37 cellular contexts compared by ENCODE assay signal in genomic region chr7:111836592-111836991, GRCh38.
"Had no signal": no experiment of that assay in that cellular context is flagged by ENCODE, and none has a peak within 500 bp of the region (broad histone marks: within the 10 kb centered on the region; RNA-seq: fewer than 3 reads in every experiment).

No MANE protein-coding gene starts in this region.

- H3K36me3 Mint-ChIP-seq: activated naive CD4-positive, alpha-beta T cell treated with anti-CD3 and anti-CD28 coated beads, Interleukin-2, amount 10 ng/mL, durations not matched to agents 7 days and 5 days; activated naive CD4-positive, alpha-beta T cell treated with anti-CD3 and anti-CD28 coated beads, Interleukin-2, amount 50 U/mL, for 24 hours; activated naive CD4-positive, alpha-beta T cell treated with anti-CD3 and anti-CD28 coated beads, Interleukin-2, amount 50 U/mL, for 72 hours; activated naive CD8-positive, alpha-beta T cell; activated naive CD8-positive, alpha-beta T cell treated with anti-CD3 and anti-CD28 coated beads for 36 hours; activated naive CD8-positive, alpha-beta T cell treated with anti-CD3 and anti-CD28 coated beads, Interleukin-2, amount 10 ng/mL, durations not matched to agents 7 days and 5 days had no signal

- H3K9me3 ChIP-seq: adrenal gland, ascending aorta, body of pancreas, breast epithelium had no signal

- H3K4me3 Mint-ChIP-seq: activated naive CD4-positive, alpha-beta T cell treated with anti-CD3 and anti-CD28 coated beads for 36 hours; activated naive CD4-positive, alpha-beta T cell treated with anti-CD3 and anti-CD28 coated beads, Interleukin-2, amount 10 ng/mL, durations not matched to agents 7 days and 5 days; activated naive CD4-positive, alpha-beta T cell treated with anti-CD3 and anti-CD28 coated beads, Interleukin-2, amount 50 U/mL, for 24 hours; activated naive CD8-positive, alpha-beta T cell; activated naive CD8-positive, alpha-beta T cell treated with anti-CD3 and anti-CD28 coated beads for 36 hours; activated naive CD8-positive, alpha-beta T cell treated with anti-CD3 and anti-CD28 coated beads, Interleukin-2, amount 10 ng/mL, durations not matched to agents 7 days and 5 days; activated naive CD8-positive, alpha-beta T cell treated with anti-CD3 and anti-CD28 coated beads, Interleukin-2, amount 50 U/mL, for 24 hours; activated T-cell treated with anti-CD3 and anti-CD28 coated beads, Interleukin-2, amount 50 U/mL, for 24 hours; activated T-helper 1 cell treated with anti-CD3 and anti-CD28 coated beads, Interleukin-12 subunit alpha, Interleukin-12 subunit beta, Interleukin-2, Interleukin-4 antibody, amounts not matched to agents 30 ng/mL and 10 ng/mL and 1 ng/mL, durations not matched to agents 14 hours and 24 hours and 36 hours; activated T-helper 17 cell treated with anti-CD3 and anti-CD28 coated beads, Interleukin-2, amount 50 U/mL, for 72 hours; brain; central memory CD8-positive, alpha-beta T cell had no signal

- H3K27ac Mint-ChIP-seq: activated naive CD4-positive, alpha-beta T cell treated with anti-CD3 and anti-CD28 coated beads for 36 hours; activated naive CD4-positive, alpha-beta T cell treated with anti-CD3 and anti-CD28 coated beads, Interleukin-2, amount 10 ng/mL, durations not matched to agents 7 days and 5 days; activated naive CD4-positive, alpha-beta T cell treated with anti-CD3 and anti-CD28 coated beads, Interleukin-2, amount 50 U/mL, for 24 hours; activated naive CD4-positive, alpha-beta T cell treated with anti-CD3 and anti-CD28 coated beads, Interleukin-2, amount 50 U/mL, for 72 hours; activated naive CD8-positive, alpha-beta T cell; activated naive CD8-positive, alpha-beta T cell treated with anti-CD3 and anti-CD28 coated beads for 36 hours; activated naive CD8-positive, alpha-beta T cell treated with anti-CD3 and anti-CD28 coated beads, Interleukin-2, amount 10 ng/mL, durations not matched to agents 7 days and 5 days; activated naive CD8-positive, alpha-beta T cell treated with anti-CD3 and anti-CD28 coated beads, Interleukin-2, amount 50 U/mL, for 24 hours; activated T-cell treated with anti-CD3 and anti-CD28 coated beads, Interleukin-2, amount 50 U/mL, for 24 hours; activated T-helper 1 cell treated with anti-CD3 and anti-CD28 coated beads, Interleukin-12 subunit alpha, Interleukin-12 subunit beta, Interleukin-2, Interleukin-4 antibody, amounts not matched to agents 30 ng/mL and 10 ng/mL and 1 ng/mL, durations not matched to agents 14 hours and 24 hours and 36 hours; activated T-helper 17 cell treated with anti-CD3 and anti-CD28 coated beads, Interleukin-2, amount 50 U/mL, for 72 hours; activated T-helper 2 cell treated with anti-CD3 and anti-CD28 coated beads, Interferon-gamma antibody, Interleukin-2, Interleukin-4, amounts not matched to agents 10 μg/mL and 5 μg/mL and 100 μg/mL, durations not matched to agents 14 hours and 24 hours and 36 hours; brain had no signal

- H3K27ac ChIP-seq: adrenal gland, ascending aorta, body of pancreas, brain microvascular endothelial cell, breast epithelium, cardiac muscle cell had no signal

- H3K9me3 Mint-ChIP-seq: activated naive CD4-positive, alpha-beta T cell treated with anti-CD3 and anti-CD28 coated beads for 36 hours; activated naive CD4-positive, alpha-beta T cell treated with anti-CD3 and anti-CD28 coated beads, Interleukin-2, amount 10 ng/mL, durations not matched to agents 7 days and 5 days; activated naive CD4-positive, alpha-beta T cell treated with anti-CD3 and anti-CD28 coated beads, Interleukin-2, amount 50 U/mL, for 72 hours; activated naive CD8-positive, alpha-beta T cell treated with anti-CD3 and anti-CD28 coated beads, Interleukin-2, amount 10 ng/mL, durations not matched to agents 7 days and 5 days; activated naive CD8-positive, alpha-beta T cell treated with anti-CD3 and anti-CD28 coated beads, Interleukin-2, amount 50 U/mL, for 24 hours; activated T-cell treated with anti-CD3 and anti-CD28 coated beads, Interleukin-2, amount 50 U/mL, for 24 hours; activated T-helper 1 cell treated with anti-CD3 and anti-CD28 coated beads, Interleukin-12 subunit alpha, Interleukin-12 subunit beta, Interleukin-2, Interleukin-4 antibody, amounts not matched to agents 30 ng/mL and 10 ng/mL and 1 ng/mL, durations not matched to agents 14 hours and 24 hours and 36 hours; activated T-helper 17 cell treated with anti-CD3 and anti-CD28 coated beads, Interleukin-2, amount 50 U/mL, for 72 hours; activated T-helper 2 cell treated with anti-CD3 and anti-CD28 coated beads, Interferon-gamma antibody, Interleukin-2, Interleukin-4, amounts not matched to agents 10 μg/mL and 5 μg/mL and 100 μg/mL, durations not matched to agents 14 hours and 24 hours and 36 hours; central memory CD8-positive, alpha-beta T cell had no signal

- H3K36me3 ChIP-seq: adrenal gland, ascending aorta, brain microvascular endothelial cell, breast epithelium, cardiac muscle cell had no signal

- ATAC-seq: activated naive CD4-positive, alpha-beta T cell treated with anti-CD3 and anti-CD28 coated beads, Interleukin-2, amount 50 U/mL, for 72 hours; activated naive CD8-positive, alpha-beta T cell treated with anti-CD3 and anti-CD28 coated beads, Interleukin-2, amount 50 U/mL, for 24 hours; activated T-helper 17 cell treated with anti-CD3 and anti-CD28 coated beads, Interleukin-2, amount 50 U/mL, for 72 hours; body of pancreas had no signal

- H3K4me1 ChIP-seq: ascending aorta, body of pancreas, breast epithelium had no signal

- DNase-seq: activated effector memory CD4-positive, alpha-beta T cell treated with anti-CD3 and anti-CD28 coated beads, Interleukin-2, amount 50 U/mL, for 16 hours; activated effector memory CD4-positive, alpha-beta T cell treated with Interleukin-2 at 50 U/mL for 16 hours; activated gamma-delta T cell; activated gamma-delta T cell treated with Interleukin-2 at 50 U/mL for 16 hours; activated naive CD4-positive, alpha-beta T cell; activated naive CD4-positive, alpha-beta T cell treated with anti-CD3 and anti-CD28 coated beads for 36 hours; activated naive CD4-positive, alpha-beta T cell treated with anti-CD3 and anti-CD28 coated beads, Interleukin-2, amount 10 ng/mL, durations not matched to agents 7 days and 5 days; activated naive CD4-positive, alpha-beta T cell treated with anti-CD3 and anti-CD28 coated beads, Interleukin-2, amount 50 U/mL, for 16 hours; activated naive CD4-positive, alpha-beta T cell treated with Interleukin-2 at 50 U/mL for 16 hours; activated naive CD8-positive, alpha-beta T cell treated with anti-CD3 and anti-CD28 coated beads for 36 hours; activated naive CD8-positive, alpha-beta T cell treated with anti-CD3 and anti-CD28 coated beads, Interleukin-2, amount 10 ng/mL, durations not matched to agents 7 days and 5 days; activated naive CD8-positive, alpha-beta T cell treated with anti-CD3 and anti-CD28 coated beads, Interleukin-2, amount 50 U/mL, for 24 hours; activated T-cell treated with anti-CD3 and anti-CD28 coated beads for 4 hours; activated T-cell treated with anti-CD3 and anti-CD28 coated beads, Interleukin-2, amount 50 U/mL, for 1 hour; activated T-cell treated with anti-CD3 and anti-CD28 coated beads, Interleukin-2, amount 50 U/mL, for 24 hours; activated T-cell treated with anti-CD3 and anti-CD28 coated beads, Interleukin-2, amount 50 U/mL, for 48 hours; adrenal gland; amniotic stem cell; amygdala; anterior cingulate cortex; aorta; body of pancreas; brain microvascular endothelial cell; caudate nucleus; central memory CD4-positive, alpha-beta T cell; cerebellar nuclear complex had no signal

- H3K27me3 Mint-ChIP-seq: activated naive CD4-positive, alpha-beta T cell treated with anti-CD3 and anti-CD28 coated beads, Interleukin-2, amount 10 ng/mL, durations not matched to agents 7 days and 5 days; activated naive CD4-positive, alpha-beta T cell treated with anti-CD3 and anti-CD28 coated beads, Interleukin-2, amount 50 U/mL, for 24 hours; activated T-cell treated with anti-CD3 and anti-CD28 coated beads, Interleukin-2, amount 50 U/mL, for 24 hours; activated T-helper 17 cell treated with anti-CD3 and anti-CD28 coated beads, Interleukin-2, amount 50 U/mL, for 72 hours; brain; central memory CD8-positive, alpha-beta T cell had no signal

- H3K4me3 ChIP-seq: adrenal gland, ascending aorta, body of pancreas, breast epithelium, cardiac muscle cell had no signal

- H3K4me1 Mint-ChIP-seq: activated naive CD4-positive, alpha-beta T cell treated with anti-CD3 and anti-CD28 coated beads, Interleukin-2, amount 10 ng/mL, durations not matched to agents 7 days and 5 days; activated T-helper 17 cell treated with anti-CD3 and anti-CD28 coated beads, Interleukin-2, amount 50 U/mL, for 72 hours; brain; central memory CD8-positive, alpha-beta T cell had no signal

- H3K27me3 ChIP-seq: adrenal gland, ascending aorta, body of pancreas, brain microvascular endothelial cell, breast epithelium, cardiac muscle cell had no signal
